6 cellular contexts compared by ENCODE assay signal in genomic region chr14:94079891-94080605, GRCh38. TPM values are rescaled to one million over a fixed set of nuclear protein-coding genes. Genes with fewer than 3 reads are reported as not detected.
DNase-seq lines count a peak whose midpoint lies in the region; ATAC-seq and TF ChIP-seq lines count a peak whose summit lies in the region.

No MANE protein-coding gene starts in this region.

- peaks cover 2 to 3% of the 10 kb centered on the region in 2 donors for H3K4me1 ChIP-seq in esophagus (ENCODE audit: control insufficient read depth in 2 of 2, insufficient read depth in 2 of 2, low read length in 1 of 2)

- H3K36me3 ChIP-seq in esophagus (ENCODE audit: control insufficient read depth in 2 of 2, insufficient read depth in 2 of 2, low read length in 1 of 2): peaks cover 0 to 6% of the 10 kb centered on the region in 2 donors

- H3K27me3 ChIP-seq in esophagus (ENCODE audit: control insufficient read depth in 1 of 2, insufficient read depth in 2 of 2, low read length in 2 of 2): no peaks in the 10 kb centered on the region

- H3K9me3 ChIP-seq in esophagus (ENCODE audit: control insufficient read depth in 2 of 2, insufficient read depth in 1 of 2, low read depth in 1 of 2, low read length in 1 of 2): no peaks in the 10 kb centered on the region

- no peak for DNase-seq in activated CD4-positive, alpha-beta T cell treated with anti-CD3 and anti-CD28 coated beads, Interleukin-2, amount 10 ng/mL, durations not matched to agents 7 days and 5 days
- DNase-seq in activated CD4-positive, alpha-beta T cell treated with anti-CD3 and anti-CD28 coated beads for 48 hours: no peak
- DNase-seq in erythroblast (lab: John Stamatoyannopoulos, UW): no peak

- peak overlapping the region; percentile 100 for H3K27ac Mint-ChIP-seq in activated CD4-positive, alpha-beta T cell treated with anti-CD3 and anti-CD28 coated beads, Interleukin-2, amount 10 ng/mL, durations not matched to agents 7 days and 5 days
- H3K27ac Mint-ChIP-seq in stimulated activated memory B cell treated with anti-CD40 and anti-IgM and Interleukin-4, amounts not matched to agents 10 μg/mL and 1 μg/mL and 100 μg/mL, for 72 hours: peak overlapping the region; percentile 100

- CTCF ChIA-PET in activated CD4-positive, alpha-beta T cell treated with anti-CD3 and anti-CD28 coated beads, Interleukin-2, amount 10 ng/mL, durations not matched to agents 7 days and 5 days (lab: Charles Lee): interaction anchor here (0.6 to 1.6 kb wide), 9 partner anchors 12 to 191 kb away, joined by 3 to 5 read pairs (median 3); partner anchors contain the start of gene IFI27L2

- peak overlapping the region; percentile 99 for H3K4me3 Mint-ChIP-seq in activated CD4-positive, alpha-beta T cell treated with anti-CD3 and anti-CD28 coated beads, Interleukin-2, amount 10 ng/mL, durations not matched to agents 7 days and 5 days
- H3K4me3 Mint-ChIP-seq in stimulated activated memory B cell treated with anti-CD40 and anti-IgM and Interleukin-4, amounts not matched to agents 10 μg/mL and 1 μg/mL and 100 μg/mL, for 72 hours: peak overlapping the region; percentile 99

- peak overlapping the region; percentile 95 to 97 for H3K27ac ChIP-seq in esophagus (ENCODE audit: low read depth in 2 of 2, low read length in 1 of 2)

- WGBS in esophagus, 2 donors: 2 to 3% methylated on average over 13 of the region's 13 CpGs

- POLR2A ChIA-PET in activated CD4-positive, alpha-beta T cell treated with anti-CD3 and anti-CD28 coated beads, Interleukin-2, amount 10 ng/mL, durations not matched to agents 7 days and 5 days (lab: Charles Lee): no interaction called here

- H3K27me3 Mint-ChIP-seq in activated CD4-positive, alpha-beta T cell treated with anti-CD3 and anti-CD28 coated beads, Interleukin-2, amount 10 ng/mL, durations not matched to agents 7 days and 5 days: no peaks in the 10 kb centered on the region
- no peaks in the 10 kb centered on the region for H3K27me3 Mint-ChIP-seq in stimulated activated memory B cell treated with anti-CD40 and anti-IgM and Interleukin-4, amounts not matched to agents 10 μg/mL and 1 μg/mL and 100 μg/mL, for 72 hours

- H3K4me1 Mint-ChIP-seq in activated CD4-positive, alpha-beta T cell treated with anti-CD3 and anti-CD28 coated beads, Interleukin-2, amount 10 ng/mL, durations not matched to agents 7 days and 5 days: peaks cover 60% of the 10 kb centered on the region
- H3K4me1 Mint-ChIP-seq in stimulated activated memory B cell treated with anti-CD40 and anti-IgM and Interleukin-4, amounts not matched to agents 10 μg/mL and 1 μg/mL and 100 μg/mL, for 72 hours: peaks cover 52% of the 10 kb centered on the region

- peaks cover 7% of the 10 kb centered on the region for H3K9me3 Mint-ChIP-seq in activated CD4-positive, alpha-beta T cell treated with anti-CD3 and anti-CD28 coated beads, Interleukin-2, amount 10 ng/mL, durations not matched to agents 7 days and 5 days
- H3K9me3 Mint-ChIP-seq in stimulated activated memory B cell treated with anti-CD40 and anti-IgM and Interleukin-4, amounts not matched to agents 10 μg/mL and 1 μg/mL and 100 μg/mL, for 72 hours: peaks cover 4% of the 10 kb centered on the region

- peak overlapping the region; percentile 84 to 96 for H3K4me3 ChIP-seq in esophagus (ENCODE audit: low read depth in 1 of 2, low read length in 2 of 2)

- peaks cover 57% of the 10 kb centered on the region for H3K36me3 Mint-ChIP-seq in activated CD4-positive, alpha-beta T cell treated with anti-CD3 and anti-CD28 coated beads, Interleukin-2, amount 10 ng/mL, durations not matched to agents 7 days and 5 days (ENCODE audit: low read depth)
- H3K36me3 Mint-ChIP-seq in stimulated activated memory B cell treated with anti-CD40 and anti-IgM and Interleukin-4, amounts not matched to agents 10 μg/mL and 1 μg/mL and 100 μg/mL, for 72 hours: peaks cover 42% of the 10 kb centered on the region

- no peak for TF ChIP-seq POLR2A in erythroblast (IDR thresholded peaks at IDR 0.05; ENCODE audit: low read length)

- ATAC-seq in stimulated activated memory B cell treated with anti-CD40 and anti-IgM and Interleukin-4, amounts not matched to agents 10 μg/mL and 1 μg/mL and 100 μg/mL, for 72 hours: no peak
- ATAC-seq in GM19397 (IDR thresholded peaks at IDR 0.05; ENCODE audit: unreplicated experiment): no peak

RNA-seq across cellular contexts. Expression of gene DDX24, which starts 1.0 kb away (rescaled TPM):
- 100 to 1,000 TPM; 187 to 211 TPM for total RNA-seq in activated CD4-positive, alpha-beta T cell treated with anti-CD3 and anti-CD28 coated beads, Interleukin-2, amount 10 ng/mL, durations not matched to agents 7 days and 5 days
- 10 to 100 TPM; 45.6 to 58.3 TPM for polyA plus RNA-seq in esophagus

RNA-seq across cellular contexts. Expression of gene IFI27L1, which starts 1.1 kb away (rescaled TPM):
- total RNA-seq in activated CD4-positive, alpha-beta T cell treated with anti-CD3 and anti-CD28 coated beads, Interleukin-2, amount 10 ng/mL, durations not matched to agents 7 days and 5 days: 10 to 100 TPM; 31.6 to 42.1 TPM
- 10 to 100 TPM; 11.2 to 29.8 TPM for polyA plus RNA-seq in esophagus

RNA-seq across cellular contexts. Expression of gene IFI27, which starts 30.5 kb away (rescaled TPM):
- 100 to 1,000 TPM; 158 to 193 TPM for total RNA-seq in activated CD4-positive, alpha-beta T cell treated with anti-CD3 and anti-CD28 coated beads, Interleukin-2, amount 10 ng/mL, durations not matched to agents 7 days and 5 days
- 100 to 1,000 TPM; 155 to 478 TPM for polyA plus RNA-seq in esophagus

RNA-seq across cellular contexts. Expression of gene IFI27L2, which starts 49.4 kb away (rescaled TPM):
- total RNA-seq in activated CD4-positive, alpha-beta T cell treated with anti-CD3 and anti-CD28 coated beads, Interleukin-2, amount 10 ng/mL, durations not matched to agents 7 days and 5 days: 10 to 100 TPM; 76.0 to 91.3 TPM
- 100 to 1,000 TPM in 1 of 2 donors, 10 to 100 TPM in 1; 51.4 to 112 TPM for polyA plus RNA-seq in esophagus

RNA-seq across cellular contexts. Expression of gene OTUB2, which starts 53.9 kb away (rescaled TPM):
- 1 to 10 TPM; 2.3 to 2.4 TPM for total RNA-seq in activated CD4-positive, alpha-beta T cell treated with anti-CD3 and anti-CD28 coated beads, Interleukin-2, amount 10 ng/mL, durations not matched to agents 7 days and 5 days
- polyA plus RNA-seq in esophagus: 1 to 10 TPM; 2.3 to 3.9 TPM
